Comparison of ENCODE assay signal across 1 cellular context in genomic region chr9:123960366-123960765, GRCh38.
TF ChIP-seq lines count a peak whose summit lies in the region.

No MANE protein-coding gene starts in this region.

TF ChIP-seq in K562, 482 proteins besides CTCF, POLR2A, EP300 and RAD21:
- no peak for TF ChIP-seq ARHGAP35 (IDR thresholded peaks at IDR 0.05; ENCODE audit: partially characterized antibody)
- TF ChIP-seq ZKSCAN8 (CRISPR knock-in tag; IDR thresholded peaks at IDR 0.05) = peak; percentile 90
- TF ChIP-seq RNF219 (CRISPR knock-in tag; IDR thresholded peaks at IDR 0.05) = no peak
- TF ChIP-seq ZNF740 (CRISPR knock-in tag; IDR thresholded peaks at IDR 0.05) = peak; percentile 38; the same call in 1 of the 2 replicates
- TF ChIP-seq ZNF740 (tag; IDR thresholded peaks at IDR 0.05) = 0 out of 4 replicates have a peak, but pooled peaks of 1 of the 2 experiments have one; percentile 32
- no peak for TF ChIP-seq FOXA1 (IDR thresholded peaks at IDR 0.05; ENCODE audit: borderline replicate concordance)
